8 cellular contexts compared by ENCODE assay signal in genomic region chr1:153535664-153536585, GRCh38. TPM values are rescaled to one million over a fixed set of nuclear protein-coding genes. Genes with fewer than 3 reads are reported as not detected.
DNase-seq lines count a peak whose midpoint lies in the region; ATAC-seq and TF ChIP-seq lines count a peak whose summit lies in the region.

S100A6 (minus strand) TSS chr1:153535991; CDS start chr1:153535339, 652 bp downstream.

- intact Hi-C loops in natural killer cell (cut with micrococcal nuclease), result loop anchor here (1.0 to 2.0 kb wide), 2 partner anchors 9 to 99 kb away; partner anchors contain the start of genes CHTOP and S100A4

- H3K36me3 Mint-ChIP-seq in natural killer cell, result no peaks in the 10 kb centered on the region
- peaks cover 6% of the 10 kb centered on the region for H3K36me3 Mint-ChIP-seq in stimulated activated memory B cell treated with anti-CD40 and anti-IgM and Interleukin-4, amounts not matched to agents 10 μg/mL and 1 μg/mL and 100 μg/mL, for 72 hours

- ATAC-seq in HG03354 (IDR thresholded peaks at IDR 0.05; ENCODE audit: poor library complexity, severe bottlenecking, unreplicated experiment) (peak; percentile 55), natural killer cell (peak; percentile 77 to 93 (median 86))
- ATAC-seq in stimulated activated memory B cell treated with anti-CD40 and anti-IgM and Interleukin-4, amounts not matched to agents 10 μg/mL and 1 μg/mL and 100 μg/mL, for 72 hours, result peak; percentile 88

- H3K27ac Mint-ChIP-seq in natural killer cell, result peak within 1 kb of the TSS; percentile 90 to 94
- H3K27ac Mint-ChIP-seq in stimulated activated memory B cell treated with anti-CD40 and anti-IgM and Interleukin-4, amounts not matched to agents 10 μg/mL and 1 μg/mL and 100 μg/mL, for 72 hours, result peak within 1 kb of the TSS; percentile 95

- no peak for TF ChIP-seq CTCF in natural killer cell (IDR thresholded peaks at IDR 0.05)

- no peaks in the 10 kb centered on the region for H3K9me3 Mint-ChIP-seq in natural killer cell
- H3K9me3 Mint-ChIP-seq in stimulated activated memory B cell treated with anti-CD40 and anti-IgM and Interleukin-4, amounts not matched to agents 10 μg/mL and 1 μg/mL and 100 μg/mL, for 72 hours, result no peaks in the 10 kb centered on the region

- DNase-seq in COR-L47 (lab: John Stamatoyannopoulos, UW) (peak; percentile 69), SHP77 (lab: John Stamatoyannopoulos, UW) (peak; percentile 74 to 88), activated gamma-delta T cell (lab: John Stamatoyannopoulos, UW) (peak; percentile 70), fibroblast of peridontal ligament (ENCODE audit: extremely low read depth) (peak; percentile 92), natural killer cell (peak; percentile 84), GM19240 (ENCODE audit: insufficient read length, low spot score) (no peak)

- no peaks in the 10 kb centered on the region for H3K27me3 Mint-ChIP-seq in natural killer cell (ENCODE audit: low read depth in 2 of 2)
- no peaks in the 10 kb centered on the region for H3K27me3 Mint-ChIP-seq in stimulated activated memory B cell treated with anti-CD40 and anti-IgM and Interleukin-4, amounts not matched to agents 10 μg/mL and 1 μg/mL and 100 μg/mL, for 72 hours

- H3K4me3 Mint-ChIP-seq in natural killer cell, result peak within 1 kb of the TSS; percentile 93
- H3K4me3 Mint-ChIP-seq in stimulated activated memory B cell treated with anti-CD40 and anti-IgM and Interleukin-4, amounts not matched to agents 10 μg/mL and 1 μg/mL and 100 μg/mL, for 72 hours, result peak within 1 kb of the TSS; percentile 85

- peaks cover 67 to 79% of the 10 kb centered on the region in 2 donors for H3K4me1 Mint-ChIP-seq in natural killer cell
- H3K4me1 Mint-ChIP-seq in stimulated activated memory B cell treated with anti-CD40 and anti-IgM and Interleukin-4, amounts not matched to agents 10 μg/mL and 1 μg/mL and 100 μg/mL, for 72 hours, result peaks cover 60% of the 10 kb centered on the region

RNA-seq across cellular contexts. Expression of gene S100A6, which starts in this region (rescaled TPM):
- 100 to 1,000 TPM; 174 to 261 (median 245) TPM for total RNA-seq in natural killer cell
